Comparison of ENCODE assay signal across 32 cellular contexts in genomic region chr9:130345009-130345992, GRCh38.
"Had no signal": no experiment of that assay in that cellular context is flagged by ENCODE, and none has a peak within 500 bp of the region (broad histone marks: within the 10 kb centered on the region; RNA-seq: fewer than 3 reads in every experiment).

No MANE protein-coding gene starts in this region.

- H3K36me3 Mint-ChIP-seq: activated naive CD4-positive, alpha-beta T cell treated with anti-CD3 and anti-CD28 coated beads, Interleukin-2, amount 50 U/mL, for 24 hours; mesothelial cell of epicardium; naive B cell; WTC11 had no signal

- H3K27ac ChIP-seq: epithelial cell of prostate, esophagus squamous epithelium, ovary, prostate gland, suprapubic skin, tibial artery had no signal

- H3K27me3 ChIP-seq: ovary, suprapubic skin had no signal

- H3K4me2 ChIP-seq: smooth muscle cell had no signal

- H3K4me3 ChIP-seq: esophagus squamous epithelium, ovary, prostate gland, smooth muscle cell, suprapubic skin, tibial artery had no signal

- FAIRE-seq: colon, endometrium had no signal

- ATAC-seq: activated naive CD8-positive, alpha-beta T cell treated with anti-CD3 and anti-CD28 coated beads, Interleukin-2, amount 50 U/mL, for 24 hours; left colon; T-helper 17 cell; WTC11 had no signal

- DNase-seq: activated CD4-positive, alpha-beta memory T cell treated with anti-CD3 and anti-CD28 coated beads, Interleukin-2, amount 10 ng/mL, durations not matched to agents 7 days and 5 days; activated CD4-positive, alpha-beta T cell treated with anti-CD3 and anti-CD28 coated beads for 1 hour; activated CD4-positive, alpha-beta T cell treated with anti-CD3 and anti-CD28 coated beads, Interleukin-2, amount 10 ng/mL, durations not matched to agents 7 days and 5 days; activated naive CD8-positive, alpha-beta T cell treated with anti-CD3 and anti-CD28 coated beads, Interleukin-2, amount 50 U/mL, for 24 hours; activated T-cell treated with anti-CD3 and anti-CD28 coated beads, Interleukin-2, amount 50 U/mL, for 48 hours; amygdala; dermis blood vessel endothelial cell; effector CD4-positive, alpha-beta T cell; esophagus squamous epithelium; foreskin melanocyte; islet precursor cell; left colon; mammary epithelial cell; naive B cell; nephron progenitor cell; ovary; stimulated activated CD4-positive, alpha-beta T cell treated with anti-CD3 and anti-CD28 coated beads, Interleukin-15, amount 100 ng/mL, for 24 hours; stimulated activated CD4-positive, alpha-beta T cell treated with anti-CD3 and anti-CD28 coated beads, Interleukin-2, amount 100 ng/mL, for 24 hours; stimulated activated naive CD4-positive, alpha-beta T cell; T-helper 17 cell; T1000; tibial artery had no signal

- H3K9me3 ChIP-seq: esophagus squamous epithelium, ovary, prostate gland, suprapubic skin, tibial artery had no signal

- H3K36me3 ChIP-seq: esophagus squamous epithelium, ovary, prostate gland, suprapubic skin, tibial artery had no signal

- H3K4me3 Mint-ChIP-seq: activated CD4-positive, alpha-beta memory T cell treated with anti-CD3 and anti-CD28 coated beads, Interleukin-2, amount 10 ng/mL, durations not matched to agents 7 days and 5 days; activated CD4-positive, alpha-beta T cell treated with anti-CD3 and anti-CD28 coated beads, Interleukin-2, amount 10 ng/mL, durations not matched to agents 7 days and 5 days; activated naive CD4-positive, alpha-beta T cell treated with anti-CD3 and anti-CD28 coated beads, Interleukin-2, amount 50 U/mL, for 24 hours; activated naive CD8-positive, alpha-beta T cell treated with anti-CD3 and anti-CD28 coated beads, Interleukin-2, amount 50 U/mL, for 24 hours; mesothelial cell of epicardium; naive B cell; nephron progenitor cell; T-helper 17 cell; WTC11 had no signal

- H3K9me3 Mint-ChIP-seq: activated CD4-positive, alpha-beta memory T cell treated with anti-CD3 and anti-CD28 coated beads, Interleukin-2, amount 10 ng/mL, durations not matched to agents 7 days and 5 days; activated CD4-positive, alpha-beta T cell treated with anti-CD3 and anti-CD28 coated beads, Interleukin-2, amount 10 ng/mL, durations not matched to agents 7 days and 5 days; activated naive CD4-positive, alpha-beta T cell treated with anti-CD3 and anti-CD28 coated beads, Interleukin-2, amount 50 U/mL, for 24 hours; activated naive CD8-positive, alpha-beta T cell treated with anti-CD3 and anti-CD28 coated beads, Interleukin-2, amount 50 U/mL, for 24 hours; activated T-helper 2 cell treated with anti-CD3 and anti-CD28 coated beads, Interferon-gamma antibody, Interleukin-2, Interleukin-4, amounts not matched to agents 10 μg/mL and 5 μg/mL and 100 μg/mL, durations not matched to agents 14 hours and 24 hours and 36 hours; mesothelial cell of epicardium; naive B cell; nephron progenitor cell; WTC11 had no signal

- H3K4me1 ChIP-seq: prostate gland, tibial artery had no signal

- H3K27me3 Mint-ChIP-seq: activated CD4-positive, alpha-beta memory T cell treated with anti-CD3 and anti-CD28 coated beads, Interleukin-2, amount 10 ng/mL, durations not matched to agents 7 days and 5 days; activated CD4-positive, alpha-beta T cell treated with anti-CD3 and anti-CD28 coated beads, Interleukin-2, amount 10 ng/mL, durations not matched to agents 7 days and 5 days; activated naive CD4-positive, alpha-beta T cell treated with anti-CD3 and anti-CD28 coated beads, Interleukin-2, amount 50 U/mL, for 24 hours; activated naive CD8-positive, alpha-beta T cell treated with anti-CD3 and anti-CD28 coated beads, Interleukin-2, amount 50 U/mL, for 24 hours; naive B cell; T-helper 17 cell had no signal

- H3K4me1 Mint-ChIP-seq: activated CD4-positive, alpha-beta memory T cell treated with anti-CD3 and anti-CD28 coated beads, Interleukin-2, amount 10 ng/mL, durations not matched to agents 7 days and 5 days; activated CD4-positive, alpha-beta T cell treated with anti-CD3 and anti-CD28 coated beads, Interleukin-2, amount 10 ng/mL, durations not matched to agents 7 days and 5 days; activated naive CD4-positive, alpha-beta T cell treated with anti-CD3 and anti-CD28 coated beads, Interleukin-2, amount 50 U/mL, for 24 hours; activated naive CD8-positive, alpha-beta T cell treated with anti-CD3 and anti-CD28 coated beads, Interleukin-2, amount 50 U/mL, for 24 hours; mesothelial cell of epicardium; naive B cell; T-helper 17 cell had no signal

- H3K27ac Mint-ChIP-seq: activated CD4-positive, alpha-beta memory T cell treated with anti-CD3 and anti-CD28 coated beads, Interleukin-2, amount 10 ng/mL, durations not matched to agents 7 days and 5 days; activated CD4-positive, alpha-beta T cell treated with anti-CD3 and anti-CD28 coated beads, Interleukin-2, amount 10 ng/mL, durations not matched to agents 7 days and 5 days; activated naive CD4-positive, alpha-beta T cell treated with anti-CD3 and anti-CD28 coated beads, Interleukin-2, amount 50 U/mL, for 24 hours; activated naive CD8-positive, alpha-beta T cell treated with anti-CD3 and anti-CD28 coated beads, Interleukin-2, amount 50 U/mL, for 24 hours; activated T-helper 2 cell treated with anti-CD3 and anti-CD28 coated beads, Interferon-gamma antibody, Interleukin-2, Interleukin-4, amounts not matched to agents 10 μg/mL and 5 μg/mL and 100 μg/mL, durations not matched to agents 14 hours and 24 hours and 36 hours; mesothelial cell of epicardium; naive B cell; nephron progenitor cell; T-helper 17 cell; WTC11 had no signal
